In the genomic region with DNA sequence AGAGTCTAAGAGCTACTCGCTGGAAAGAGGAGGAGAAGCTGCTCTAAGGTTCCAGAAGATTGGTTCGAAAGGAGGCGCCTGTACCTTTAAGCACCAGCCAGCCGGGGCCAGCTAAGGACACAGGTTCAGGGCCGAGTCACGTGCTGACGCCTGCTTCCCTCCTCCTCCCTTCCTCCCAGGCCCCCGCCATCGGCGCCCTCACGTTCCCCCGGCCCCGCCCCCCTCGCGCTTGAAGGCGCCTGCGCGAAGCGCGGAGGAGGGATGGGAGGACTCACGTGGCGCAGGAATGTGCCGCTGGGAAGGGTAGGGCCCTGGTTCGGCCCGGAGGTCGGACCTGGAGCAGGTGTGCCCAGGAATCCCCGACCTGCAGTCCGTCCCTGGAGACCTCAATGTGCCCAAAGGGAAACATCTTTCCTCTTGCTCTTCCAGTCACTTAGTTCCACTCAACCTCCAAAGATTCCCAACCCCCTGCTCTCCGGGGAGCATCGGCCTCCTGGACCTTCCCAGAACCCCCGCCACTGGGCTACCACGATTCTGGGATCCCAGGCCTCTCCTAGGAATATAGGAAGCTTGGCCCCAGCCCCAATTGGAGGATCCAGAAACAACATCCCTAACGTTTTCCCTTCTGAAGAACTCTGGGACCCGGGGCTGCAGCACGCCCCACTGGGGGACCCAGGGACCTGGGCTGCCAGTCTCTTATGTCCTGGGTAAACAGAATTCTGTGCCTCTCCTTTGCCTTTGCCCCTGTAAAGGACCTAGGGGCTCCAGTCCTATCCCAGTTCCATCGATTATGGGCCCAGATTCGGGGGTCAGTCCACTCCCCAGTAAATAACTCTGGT, we compare ENCODE assay signal across 8 cellular contexts. TPM values are rescaled to one million over a fixed set of nuclear protein-coding genes. Genes with fewer than 3 reads are reported as not detected.
DNase-seq lines count a peak whose midpoint lies in the region; ATAC-seq, FAIRE-seq and TF ChIP-seq lines count a peak whose summit lies in the region.

No MANE protein-coding gene starts in this region.

- ATAC-seq in HG03103 (IDR thresholded peaks at IDR 0.05; ENCODE audit: low read depth, unreplicated experiment) (peak; percentile 27), GM21360 (IDR thresholded peaks at IDR 0.05; ENCODE audit: unreplicated experiment) (no peak)

- no peak for TF ChIP-seq POLR2A in spleen (IDR thresholded peaks at IDR 0.05)

- H3K27me3 ChIP-seq in spleen (replicated peaks in 1 of 7) = no peaks in the 10 kb centered on the region

- H3K4me3 ChIP-seq in spleen = peak overlapping the region; percentile 20 to 98 (median 77)

- intact Hi-C loops in spleen (cut with DNase I; ENCODE audit: low total_unique reads) = no loop called here

- H3K4me1 ChIP-seq in spleen = peaks cover 48 to 95% (median 78%) of the 10 kb centered on the region in 6 donors

- DNase-seq in GM04504 (ENCODE audit: low read depth) (peak; percentile 86), NCI-H345 treated with DMSO at 0.1 percent for 48 hours (lab: John Stamatoyannopoulos, UW; ENCODE audit: unreplicated experiment) (peak; percentile 66), caudate nucleus (lab: John Stamatoyannopoulos, UW) (peak; percentile 54 to 97 (median 91)), spleen (peak; percentile 98)
- peak; percentile 85 for DNase-seq in activated CD4-positive, CD25-positive, alpha-beta regulatory T cell treated with anti-CD3 and anti-CD28 coated beads, Interleukin-2, amount 50 U/mL, for 16 hours (ENCODE audit: low read depth, low spot score)

- H3K9me3 ChIP-seq in spleen = no peaks in the 10 kb centered on the region

- WGBS in spleen, 5 donors = 4 to 10% (median 6%) methylated on average over 26 to 37 of the region's 37 CpGs

- peaks cover 0 to 39% (median 26%) of the 10 kb centered on the region in 6 donors for H3K36me3 ChIP-seq in spleen

- TF ChIP-seq CTCF in spleen (IDR thresholded peaks at IDR 0.05 in 8 of 11, conservative IDR thresholded peaks at IDR 0.05 in 3 of 11) = peak in 1 of 11 experiments; percentile 20

- H3K27ac ChIP-seq in caudate nucleus (ENCODE audit: low read depth, low read length) (peak overlapping the region; percentile 99), spleen (peak overlapping the region; percentile 92 to 98 (median 95))

- FAIRE-seq in islet of Langerhans (lab: Jason Lieb, UNC) = peak; percentile 51

RNA-seq across cellular contexts. Expression of a gene that starts 2.5 kb away (rescaled TPM):
- total RNA-seq in spleen = 10 to 100 TPM; 11.4 to 29.5 (median 22.5) TPM
- polyA plus RNA-seq in spleen = 10 to 100 TPM; 21.8 to 26.8 (median 24.1) TPM

RNA-seq across cellular contexts. Expression of a gene that starts 11.3 kb away (rescaled TPM):
- 10 to 100 TPM in 2 of 7 donors, 1 to 10 TPM in 5; 1.9 to 10.7 (median 4.4) TPM for total RNA-seq in spleen
- polyA plus RNA-seq in spleen = 10 to 100 TPM in 2 of 3 donors, 1 to 10 TPM in 1; 9.7 to 14.5 (median 10.5) TPM

RNA-seq across cellular contexts. Expression of a gene that starts 15.3 kb away (rescaled TPM):
- 10 to 100 TPM; 12.4 to 26.5 (median 23.5) TPM for total RNA-seq in spleen
- 10 to 100 TPM in 1 of 3 donors, 1 to 10 TPM in 2; 7.9 to 20.8 (median 9.7) TPM for polyA plus RNA-seq in spleen

RNA-seq across cellular contexts. Expression of a gene that starts 15.7 kb away (rescaled TPM):
- 1,000 to 10,000 TPM; 1,136 to 2,739 (median 1,465) TPM for total RNA-seq in spleen
- 1,000 to 10,000 TPM; 3,728 to 5,575 (median 5,277) TPM for polyA plus RNA-seq in spleen

RNA-seq across cellular contexts. Expression of a gene that starts 19.8 kb away (rescaled TPM):
- 1 to 10 TPM in 1 of 7 donors, under 1 TPM in 1, not detected in 5; 0.46 to 2.0 TPM for total RNA-seq in spleen
- under 1 TPM; 0.04 to 0.67 (median 0.20) TPM for polyA plus RNA-seq in spleen
